Comparison of ENCODE assay signal across 1 cellular context in the genomic region with DNA sequence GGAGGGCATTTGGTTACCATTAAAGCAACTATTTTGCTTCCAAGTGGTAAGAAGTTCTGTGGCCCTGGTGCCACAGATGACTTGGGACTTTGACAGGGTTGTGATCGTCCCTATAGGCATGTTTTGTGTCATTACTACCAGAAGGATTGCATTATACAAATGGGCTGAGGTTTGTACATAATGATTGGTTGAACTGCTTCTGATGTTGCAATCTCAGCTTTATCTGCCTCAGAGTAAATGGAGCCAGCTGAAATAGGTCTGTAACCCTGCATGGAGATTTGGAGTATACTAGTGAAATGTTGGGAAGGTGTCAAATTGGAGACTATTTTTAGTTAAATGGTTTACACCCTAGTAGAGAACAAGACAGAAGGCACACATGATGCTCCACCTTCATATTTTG.
TF ChIP-seq lines count a peak whose summit lies in the region.

No MANE protein-coding gene starts in this region.

TF ChIP-seq in HepG2, 621 proteins besides CTCF, POLR2A, EP300 and RAD21:
- TF ChIP-seq CEBPG (CRISPR knock-in tag; IDR thresholded peaks at IDR 0.05) (peak; percentile 37), CEBPB (IDR thresholded peaks at IDR 0.05; ENCODE audit: borderline replicate concordance, low read depth, low read length) (peak; percentile 73; the same call in 1 of the 2 replicates), ZNF512 (CRISPR knock-in tag; IDR thresholded peaks at IDR 0.05) (no peak)
- TF ChIP-seq, protein P1, sequence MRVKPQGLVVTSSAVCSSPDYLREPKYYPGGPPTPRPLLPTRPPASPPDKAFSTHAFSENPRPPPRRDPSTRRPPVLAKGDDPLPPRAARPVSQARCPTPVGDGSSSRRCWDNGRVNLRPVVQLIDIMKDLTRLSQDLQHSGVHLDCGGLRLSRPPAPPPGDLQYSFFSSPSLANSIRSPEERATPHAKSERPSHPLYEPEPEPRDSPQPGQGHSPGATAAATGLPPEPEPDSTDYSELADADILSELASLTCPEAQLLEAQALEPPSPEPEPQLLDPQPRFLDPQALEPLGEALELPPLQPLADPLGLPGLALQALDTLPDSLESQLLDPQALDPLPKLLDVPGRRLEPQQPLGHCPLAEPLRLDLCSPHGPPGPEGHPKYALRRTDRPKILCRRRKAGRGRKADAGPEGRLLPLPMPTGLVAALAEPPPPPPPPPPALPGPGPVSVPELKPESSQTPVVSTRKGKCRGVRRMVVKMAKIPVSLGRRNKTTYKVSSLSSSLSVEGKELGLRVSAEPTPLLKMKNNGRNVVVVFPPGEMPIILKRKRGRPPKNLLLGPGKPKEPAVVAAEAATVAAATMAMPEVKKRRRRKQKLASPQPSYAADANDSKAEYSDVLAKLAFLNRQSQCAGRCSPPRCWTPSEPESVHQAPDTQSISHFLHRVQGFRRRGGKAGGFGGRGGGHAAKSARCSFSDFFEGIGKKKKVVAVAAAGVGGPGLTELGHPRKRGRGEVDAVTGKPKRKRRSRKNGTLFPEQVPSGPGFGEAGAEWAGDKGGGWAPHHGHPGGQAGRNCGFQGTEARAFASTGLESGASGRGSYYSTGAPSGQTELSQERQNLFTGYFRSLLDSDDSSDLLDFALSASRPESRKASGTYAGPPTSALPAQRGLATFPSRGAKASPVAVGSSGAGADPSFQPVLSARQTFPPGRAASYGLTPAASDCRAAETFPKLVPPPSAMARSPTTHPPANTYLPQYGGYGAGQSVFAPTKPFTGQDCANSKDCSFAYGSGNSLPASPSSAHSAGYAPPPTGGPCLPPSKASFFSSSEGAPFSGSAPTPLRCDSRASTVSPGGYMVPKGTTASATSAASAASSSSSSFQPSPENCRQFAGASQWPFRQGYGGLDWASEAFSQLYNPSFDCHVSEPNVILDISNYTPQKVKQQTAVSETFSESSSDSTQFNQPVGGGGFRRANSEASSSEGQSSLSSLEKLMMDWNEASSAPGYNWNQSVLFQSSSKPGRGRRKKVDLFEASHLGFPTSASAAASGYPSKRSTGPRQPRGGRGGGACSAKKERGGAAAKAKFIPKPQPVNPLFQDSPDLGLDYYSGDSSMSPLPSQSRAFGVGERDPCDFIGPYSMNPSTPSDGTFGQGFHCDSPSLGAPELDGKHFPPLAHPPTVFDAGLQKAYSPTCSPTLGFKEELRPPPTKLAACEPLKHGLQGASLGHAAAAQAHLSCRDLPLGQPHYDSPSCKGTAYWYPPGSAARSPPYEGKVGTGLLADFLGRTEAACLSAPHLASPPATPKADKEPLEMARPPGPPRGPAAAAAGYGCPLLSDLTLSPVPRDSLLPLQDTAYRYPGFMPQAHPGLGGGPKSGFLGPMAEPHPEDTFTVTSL (CRISPR knock-in tag; IDR thresholded peaks at IDR 0.05; ENCODE audit: borderline replicate concordance) = no peak
